In genomic region chr22:17117400-17117799, GRCh38 we compare ENCODE assay signal across 13 cellular contexts. TPM values are rescaled to one million over a fixed set of nuclear protein-coding genes. Genes with fewer than 3 reads are reported as not detected.
DNase-seq lines count a peak whose midpoint lies in the region; ATAC-seq and TF ChIP-seq lines count a peak whose summit lies in the region.
"Had no signal": no experiment of that assay in that cellular context is flagged by ENCODE, and none has a peak within 500 bp of the region (broad histone marks: within the 10 kb centered on the region; RNA-seq: fewer than 3 reads in every experiment).

No MANE protein-coding gene starts in this region.

- POLR2A ChIA-PET in GM10248 (lab: Yijun Ruan, JAX): no interaction called here

- H3K4me1 Mint-ChIP-seq in naive B cell: peaks cover 31 to 45% (median 39%) of the 10 kb centered on the region in 3 donors

- peak; percentile 4 to 15 for ATAC-seq in activated naive CD4-positive, alpha-beta T cell treated with anti-CD3 and anti-CD28 coated beads, Interleukin-2, amount 50 U/mL, for 72 hours
- ATAC-seq in naive B cell (ENCODE audit: low read depth in 2 of 2) (no peak), HG02981 (IDR thresholded peaks at IDR 0.05; ENCODE audit: unreplicated experiment) (no peak), HG02885 (IDR thresholded peaks at IDR 0.05; ENCODE audit: poor library complexity, unreplicated experiment) (no peak)

- peak overlapping the region in 1 of 2 donors; percentile 75 for H3K27ac Mint-ChIP-seq in activated naive CD4-positive, alpha-beta T cell treated with anti-CD3 and anti-CD28 coated beads, Interleukin-2, amount 50 U/mL, for 72 hours
- H3K27ac Mint-ChIP-seq in naive B cell: no peak overlapping the region

- DNase-seq in G401 (ENCODE audit: low spot score) (peak; percentile 30), naive B cell (no peak), GM10248 (ENCODE audit: extremely low spot score) (no peak)
- no peak for DNase-seq in activated naive CD4-positive, alpha-beta T cell treated with anti-CD3 and anti-CD28 coated beads, Interleukin-2, amount 50 U/mL, for 72 hours (ENCODE audit: low spot score in 2 of 2)
- no peak for DNase-seq in stimulated activated CD8-positive, alpha-beta memory T cell treated with anti-CD3 and anti-CD28 coated beads, Interleukin-4, amount 100 ng/mL, for 48 hours
- DNase-seq: effector memory CD4-positive, alpha-beta T cell; islet precursor cell; NCI-H1092 treated with DMSO at 0.1 percent for 48 hours; NCI-H345; PC-9 had no signal

- no peaks in the 10 kb centered on the region for H3K9me3 Mint-ChIP-seq in activated naive CD4-positive, alpha-beta T cell treated with anti-CD3 and anti-CD28 coated beads, Interleukin-2, amount 50 U/mL, for 72 hours
- no peaks in the 10 kb centered on the region for H3K9me3 Mint-ChIP-seq in naive B cell

- CTCF ChIA-PET in GM10248 (lab: Yijun Ruan, JAX): interaction anchor here (1.2 to 1.6 kb wide), 2 partner anchors 27 to 55 kb away, joined by 4 to 6 read pairs; no protein-coding TSS in a partner anchor

- in situ Hi-C loops in G401 (cut with HindIII; ENCODE audit: low sequenced_read_pairs): no loop called here

- peak overlapping the region; percentile 24 for H3K27ac ChIP-seq in C4-2B
- H3K27ac ChIP-seq: PC-9 had no signal

- no peak for TF ChIP-seq CTCF in C4-2B (conservative IDR thresholded peaks at IDR 0.05)
- TF ChIP-seq CTCF in GM10248 (IDR thresholded peaks at IDR 0.05; ENCODE audit: control extremely low read depth, extremely low read depth, low read depth, missing control alignments): no peak

- H3K4me3 Mint-ChIP-seq in naive B cell: peak overlapping the region in 5 of 8 donors; percentile 30 to 87 (median 60)

- peaks cover 0 to 8% of the 10 kb centered on the region in 2 donors for H3K36me3 Mint-ChIP-seq in activated naive CD4-positive, alpha-beta T cell treated with anti-CD3 and anti-CD28 coated beads, Interleukin-2, amount 50 U/mL, for 72 hours
- no peaks in the 10 kb centered on the region for H3K36me3 Mint-ChIP-seq in naive B cell

- H3K27me3 Mint-ChIP-seq in naive B cell: peaks cover 21 to 50% (median 38%) of the 10 kb centered on the region in 3 donors

RNA-seq across cellular contexts. Expression of gene TMEM121B, which starts 3.8 kb away (rescaled TPM):
- total RNA-seq in G401 (2014; rRNA removed; shearing (Covaris generic)): 0.74 and 0.75 TPM in 2 replicates
- total RNA-seq in activated naive CD4-positive, alpha-beta T cell treated with anti-CD3 and anti-CD28 coated beads, Interleukin-2, amount 50 U/mL, for 72 hours: under 1 TPM; 0.05 to 0.10 TPM
- polyA plus RNA-seq in naive B cell (ENCODE audit: low read depth in 6 of 6): not detected
- total RNA-seq: PC-9 had no signal

RNA-seq across cellular contexts. Expression of gene IL17RA, which starts 32.6 kb away (rescaled TPM):
- total RNA-seq in G401 (2014; rRNA removed; shearing (Covaris generic)): 7.3 TPM in 2 replicates
- 10 to 100 TPM; 12.4 to 16.3 TPM for total RNA-seq in activated naive CD4-positive, alpha-beta T cell treated with anti-CD3 and anti-CD28 coated beads, Interleukin-2, amount 50 U/mL, for 72 hours
- polyA plus RNA-seq in naive B cell (ENCODE audit: low read depth in 6 of 6): 10 to 100 TPM in 2 of 6 donors, 1 to 10 TPM in 4; 6.4 to 14.7 (median 9.2) TPM

RNA-seq across cellular contexts. Expression of gene HDHD5, which starts 41.7 kb away (rescaled TPM):
- total RNA-seq in G401 (2014; rRNA removed; shearing (Covaris generic)): 163 and 164 TPM in 2 replicates
- total RNA-seq in activated naive CD4-positive, alpha-beta T cell treated with anti-CD3 and anti-CD28 coated beads, Interleukin-2, amount 50 U/mL, for 72 hours: 10 to 100 TPM; 22.0 to 71.3 TPM
- polyA plus RNA-seq in naive B cell (ENCODE audit: low read depth in 6 of 6): 10 to 100 TPM; 32.4 to 60.6 (median 46.6) TPM

Comparison
In these comparisons a context has a peak if more than half of its experiments do, and no peak if none do; other contexts are left out.
1. ATAC-seq: peak in activated naive CD4-positive, alpha-beta T cell treated with anti-CD3 and anti-CD28 coated beads, Interleukin-2, amount 50 U/mL, for 72 hours (2 of 2); none in naive B cell (0 of 2), HG02981 (single experiment) and HG02885 (single experiment).